9 cellular contexts compared by ENCODE assay signal in the genomic region with DNA sequence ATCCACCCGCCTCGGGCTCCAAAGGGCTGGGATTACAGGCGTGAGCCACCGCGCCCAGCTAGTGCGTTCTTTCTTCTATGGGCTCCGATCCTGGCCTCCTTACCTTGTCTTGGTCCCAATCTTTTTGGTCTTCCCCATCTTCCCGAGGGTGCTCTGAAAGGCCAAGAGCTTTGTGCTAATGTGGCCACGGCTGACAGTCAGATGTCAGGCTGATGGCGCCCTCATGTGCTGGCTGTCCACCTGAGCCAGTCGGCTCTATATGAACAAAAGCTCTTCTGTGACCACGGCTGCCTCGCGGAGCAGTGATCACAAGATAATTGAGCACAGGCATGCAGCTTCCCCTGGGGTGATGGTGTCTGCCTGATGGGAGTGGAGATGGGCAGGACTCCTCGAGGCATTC.
A peak's percentile ranks its signal among the peaks of the same experiment; 100 is the strongest.
DNase-seq lines count a peak whose midpoint lies in the region; ATAC-seq and TF ChIP-seq lines count a peak whose summit lies in the region.
"Had no signal": no experiment of that assay in that cellular context is flagged by ENCODE, and none has a peak within 500 bp of the region (broad histone marks: within the 10 kb centered on the region; RNA-seq: fewer than 3 reads in every experiment).

No MANE protein-coding gene starts in this region.

- H3K27ac ChIP-seq in DND-41 (ENCODE audit: low read length) (no peak overlapping the region), HEK293 (ENCODE audit: extremely low read depth, low read depth, low read length) (no peak overlapping the region), RWPE2 (ENCODE audit: poor library complexity, severe bottlenecking) (no peak overlapping the region)

- no peak overlapping the region for H2AFZ ChIP-seq in DND-41 (ENCODE audit: low read depth, low read length)

- H3K9me3 ChIP-seq in DND-41 (ENCODE audit: insufficient read depth, low read length, severe bottlenecking) (no peaks in the 10 kb centered on the region), HEK293 (ENCODE audit: control insufficient read depth, insufficient read depth, low read depth, low read length) (no peaks in the 10 kb centered on the region), RWPE2 (ENCODE audit: severe bottlenecking) (no peaks in the 10 kb centered on the region)

- ATAC-seq in DND-41 (ENCODE audit: insufficient read depth, low read depth) (no peak), RWPE2 (ENCODE audit: low read depth) (peak; percentile 9; the same call in 1 of the 3 replicates), GM21447 (IDR thresholded peaks at IDR 0.05; ENCODE audit: unreplicated experiment) (no peak)

- peaks cover 11% of the 10 kb centered on the region for H3K36me3 ChIP-seq in DND-41 (ENCODE audit: insufficient read depth, low read length)
- H3K36me3 ChIP-seq in HEK293 (ENCODE audit: control insufficient read depth in 2 of 2, insufficient read depth in 1 of 2, low read length in 2 of 2) = peaks cover 0 to 41% of the 10 kb centered on the region in 2 experiments; a peak in 1 of 3 replicates
- no peaks in the 10 kb centered on the region for H3K36me3 ChIP-seq in RWPE2 (ENCODE audit: low read depth)

- POLR2A ChIA-PET in HEK293 (lab: Yijun Ruan, JAX) = interaction anchor here (0.7 kb wide), 1 partner anchor 12 kb away, joined by 6 read pairs; no protein-coding TSS in a partner anchor

- no peak overlapping the region for H3K9ac ChIP-seq in DND-41 (ENCODE audit: low read depth, low read length)

- H3K79me2 ChIP-seq in DND-41 (ENCODE audit: insufficient read depth, low read length) = no peaks in the 10 kb centered on the region

- TF ChIP-seq CTCF in DND-41 (IDR thresholded peaks at IDR 0.05; ENCODE audit: borderline replicate concordance, extremely low read depth, low read length, poor library complexity, severe bottlenecking) (no peak), HEK293 (tag by site-specific recombination; IDR thresholded peaks at IDR 0.05) (peak; percentile 68), RWPE2 (IDR thresholded peaks at IDR 0.05; ENCODE audit: poor library complexity, severe bottlenecking) (peak; percentile 24)

- no peak overlapping the region for H3K4me3 ChIP-seq in DND-41 (ENCODE audit: low read depth in 1 of 2, low read length in 2 of 2)
- H3K4me3 ChIP-seq in HEK293 (ENCODE audit: low read depth, low read length) = no peak overlapping the region
- no peak overlapping the region for H3K4me3 ChIP-seq in RWPE2 (ENCODE audit: severe bottlenecking)

- CTCF ChIA-PET in HEK293 (lab: Yijun Ruan, JAX) = interaction anchor here (0.5 to 3.5 kb wide), 11 partner anchors 14 to 409 kb away, joined by 3 to 17 read pairs (median 4); no protein-coding TSS in a partner anchor

- H3K4me1 ChIP-seq in DND-41 (ENCODE audit: insufficient read depth, low read length) (0 out of 2 replicates have a peak, but pooled peaks cover 3% of the 10 kb centered on the region), HEK293 (ENCODE audit: control insufficient read depth, insufficient read depth, low read length) (no peaks in the 10 kb centered on the region), RWPE2 (ENCODE audit: insufficient read depth, poor library complexity, severe bottlenecking) (no peaks in the 10 kb centered on the region)

- peak; percentile 17 for DNase-seq in DND-41
- DNase-seq in RWPE2 (ENCODE audit: low spot score) = no peak
- peak; percentile 49 for DNase-seq in kidney tubule cell (ENCODE audit: low spot score)
- no peak for DNase-seq in hepatic stellate cell (ENCODE audit: low spot score)
- DNase-seq in activated naive CD4-positive, alpha-beta T cell treated with Interleukin-2 at 50 U/mL for 16 hours = no peak
- DNase-seq in KG1 (lab: John Stamatoyannopoulos, UW) = no peak
- DNase-seq: effector CD8-positive, alpha-beta T cell had no signal

- H3K4me2 ChIP-seq in DND-41 (ENCODE audit: insufficient read depth, low read length) = no peak overlapping the region

- H3K27me3 ChIP-seq in DND-41 (ENCODE audit: insufficient read depth, low read length, poor library complexity) (no peaks in the 10 kb centered on the region), RWPE2 (ENCODE audit: insufficient read depth, poor library complexity, severe bottlenecking) (no peaks in the 10 kb centered on the region)

- H4K20me1 ChIP-seq in DND-41 (ENCODE audit: insufficient read depth, low read length) = no peaks in the 10 kb centered on the region

TF ChIP-seq in HEK293, 187 proteins besides CTCF, POLR2A, EP300 and RAD21:
- TF ChIP-seq RBAK (tag by site-specific recombination; IDR thresholded peaks at IDR 0.05) (no peak), ZNF654 (tag by site-specific recombination; IDR thresholded peaks at IDR 0.05; ENCODE audit: low read depth) (peak; percentile 77), ZNF701 (tag by site-specific recombination; IDR thresholded peaks at IDR 0.05) (0 out of 2 replicates have a peak, but pooled peaks have one; percentile 34), ZBTB6 (tag by site-specific recombination; IDR thresholded peaks at IDR 0.05) (0 out of 2 replicates have a peak, but pooled peaks have one; percentile 25)

Comparison
In these comparisons a context has a peak if more than half of its experiments do, and no peak if none do; other contexts are left out.
1. DNase-seq: peak in DND-41 (single experiment) and kidney tubule cell (single experiment); none in RWPE2 (single experiment), hepatic stellate cell (single experiment), activated naive CD4-positive, alpha-beta T cell treated with Interleukin-2 at 50 U/mL for 16 hours (single experiment) and KG1 (single experiment).